37 cellular contexts compared by ENCODE assay signal in the genomic region with DNA sequence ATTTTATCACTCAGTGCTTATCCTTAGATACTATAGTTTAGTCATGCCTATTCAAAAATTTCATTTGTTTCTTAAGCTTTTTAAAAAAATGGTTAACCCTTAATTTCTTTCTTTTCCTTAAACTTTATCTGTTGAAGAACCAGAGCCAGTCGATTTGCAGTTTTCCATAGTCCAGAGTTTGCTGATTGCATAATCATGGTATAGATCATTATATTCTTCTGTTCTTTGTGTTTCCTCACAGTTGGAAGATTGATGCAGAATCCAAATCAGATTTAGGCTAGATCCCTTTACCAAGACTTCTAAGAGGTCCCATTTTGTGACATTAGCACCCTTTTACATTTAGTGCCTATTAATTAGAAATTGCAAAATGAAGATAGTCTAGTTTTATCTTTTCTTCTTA. TPM values are rescaled to one million over a fixed set of nuclear protein-coding genes. Genes with fewer than 3 reads are reported as not detected.
"Had no signal": no experiment of that assay in that cellular context is flagged by ENCODE, and none has a peak within 500 bp of the region (broad histone marks: within the 10 kb centered on the region; RNA-seq: fewer than 3 reads in every experiment).

No MANE protein-coding gene starts in this region.

- H3K4me3 ChIP-seq: body of pancreas, breast epithelium, Peyer's patch, SJSA1 had no signal

- H3K27me3 Mint-ChIP-seq: activated CD4-positive, alpha-beta T cell treated with anti-CD3 and anti-CD28 coated beads, Interleukin-2, amount 10 ng/mL, durations not matched to agents 24 days and 14 days; activated CD8-positive, alpha-beta T cell treated with anti-CD3 and anti-CD28 coated beads for 36 hours; activated naive CD4-positive, alpha-beta T cell treated with anti-CD3 and anti-CD28 coated beads, Interleukin-2, amount 50 U/mL, for 24 hours; activated naive CD8-positive, alpha-beta T cell treated with anti-CD3 and anti-CD28 coated beads, Interleukin-2, amount 10 ng/mL, durations not matched to agents 7 days and 5 days had no signal

- H3K27me3 ChIP-seq: body of pancreas, breast epithelium, Peyer's patch, SJSA1 had no signal

- H3K27ac Mint-ChIP-seq: activated CD4-positive, alpha-beta T cell treated with anti-CD3 and anti-CD28 coated beads, Interleukin-2, amount 10 ng/mL, durations not matched to agents 24 days and 14 days; activated CD8-positive, alpha-beta T cell treated with anti-CD3 and anti-CD28 coated beads for 36 hours; activated naive CD4-positive, alpha-beta T cell treated with anti-CD3 and anti-CD28 coated beads, Interleukin-2, amount 50 U/mL, for 24 hours; activated naive CD8-positive, alpha-beta T cell treated with anti-CD3 and anti-CD28 coated beads, Interleukin-2, amount 10 ng/mL, durations not matched to agents 7 days and 5 days; activated T-helper 2 cell treated with anti-CD3 and anti-CD28 coated beads, Interferon-gamma antibody, Interleukin-2, Interleukin-4, amounts not matched to agents 10 μg/mL and 5 μg/mL and 100 μg/mL, durations not matched to agents 14 hours and 24 hours and 36 hours; T-helper 1 cell treated with Interleukin-12 subunit alpha and Interleukin-12 subunit beta and Interleukin-4 antibody, amounts not matched to agents 30 μg/mL and 1 μg/mL, for 36 hours; T-helper 2 cell treated with Interferon-gamma antibody and Interleukin-4, amounts not matched to agents 5 μg/mL and 100 μg/mL, for 36 hours had no signal

- H3K4me1 ChIP-seq: body of pancreas, breast epithelium, Peyer's patch, SJSA1 had no signal

- H3K36me3 ChIP-seq: breast epithelium, Peyer's patch, SJSA1 had no signal

- ATAC-seq: activated CD8-positive, alpha-beta T cell treated with anti-CD3 and anti-CD28 coated beads for 36 hours; body of pancreas; PC-3 had no signal

- H3K9me3 Mint-ChIP-seq: activated CD4-positive, alpha-beta T cell treated with anti-CD3 and anti-CD28 coated beads, Interleukin-2, amount 10 ng/mL, durations not matched to agents 24 days and 14 days; activated CD8-positive, alpha-beta T cell treated with anti-CD3 and anti-CD28 coated beads for 36 hours; activated naive CD4-positive, alpha-beta T cell treated with anti-CD3 and anti-CD28 coated beads, Interleukin-2, amount 50 U/mL, for 24 hours; activated naive CD8-positive, alpha-beta T cell treated with anti-CD3 and anti-CD28 coated beads, Interleukin-2, amount 10 ng/mL, durations not matched to agents 7 days and 5 days; activated T-helper 2 cell treated with anti-CD3 and anti-CD28 coated beads, Interferon-gamma antibody, Interleukin-2, Interleukin-4, amounts not matched to agents 10 μg/mL and 5 μg/mL and 100 μg/mL, durations not matched to agents 14 hours and 24 hours and 36 hours; T-helper 1 cell treated with Interleukin-12 subunit alpha and Interleukin-12 subunit beta and Interleukin-4 antibody, amounts not matched to agents 30 μg/mL and 1 μg/mL, for 36 hours; T-helper 2 cell treated with Interferon-gamma antibody and Interleukin-4, amounts not matched to agents 5 μg/mL and 100 μg/mL, for 36 hours had no signal

- H3K27ac ChIP-seq: body of pancreas, breast epithelium, KMS-11, Peyer's patch, SJSA1 had no signal

- DNase-seq: activated CD4-positive, alpha-beta T cell treated with anti-CD3 and anti-CD28 coated beads, Interleukin-2, amount 10 ng/mL, durations not matched to agents 24 days and 14 days; activated CD4-positive, alpha-beta T cell treated with anti-CD3 and anti-CD28 coated beads, Interleukin-2, amount 50 U/mL, for 4 hours; activated CD8-positive, alpha-beta T cell treated with anti-CD3 and anti-CD28 coated beads for 36 hours; activated gamma-delta T cell; activated naive CD4-positive, alpha-beta T cell treated with Interleukin-2 at 50 U/mL for 16 hours; activated naive CD8-positive, alpha-beta T cell treated with anti-CD3 and anti-CD28 coated beads, Interleukin-2, amount 10 ng/mL, durations not matched to agents 7 days and 5 days; activated T-cell treated with anti-CD3 and anti-CD28 coated beads, Interleukin-2, amount 50 U/mL, for 1 hour; amygdala; body of pancreas; NCI-H1092 treated with DMSO at 0.1 percent for 48 hours; NCI-H1417; NCI-H146; NCI-H187; NCI-H2029 treated with DMSO at 0.1 percent for 48 hours; NCI-H2107; NCI-H2171; NCI-H510A; NCI-H526; NCI-H748 treated with DMSO at 0.1 percent for 48 hours; NK-92 treated with Interleukin-12 subunit alpha and Interleukin-12 subunit beta, amount 100 ng/mL, for 24 hours; PC-3; Peyer's patch; RPMI8226; SHP77 treated with DMSO at 0.1 percent for 48 hours had no signal

- H3K4me2 ChIP-seq: KMS-11, SK-N-SH had no signal

- H3K4me3 Mint-ChIP-seq: activated CD4-positive, alpha-beta T cell treated with anti-CD3 and anti-CD28 coated beads, Interleukin-2, amount 10 ng/mL, durations not matched to agents 24 days and 14 days; activated CD8-positive, alpha-beta T cell treated with anti-CD3 and anti-CD28 coated beads for 36 hours; activated naive CD4-positive, alpha-beta T cell treated with anti-CD3 and anti-CD28 coated beads, Interleukin-2, amount 50 U/mL, for 24 hours; activated naive CD8-positive, alpha-beta T cell treated with anti-CD3 and anti-CD28 coated beads, Interleukin-2, amount 10 ng/mL, durations not matched to agents 7 days and 5 days; T-helper 1 cell treated with Interleukin-12 subunit alpha and Interleukin-12 subunit beta and Interleukin-4 antibody, amounts not matched to agents 30 μg/mL and 1 μg/mL, for 36 hours; T-helper 2 cell treated with Interferon-gamma antibody and Interleukin-4, amounts not matched to agents 5 μg/mL and 100 μg/mL, for 36 hours had no signal

- H3K9me3 ChIP-seq: body of pancreas, breast epithelium, Peyer's patch, SJSA1, SK-N-SH had no signal

- H3K9ac ChIP-seq: KMS-11, SK-N-SH had no signal

- FAIRE-seq: astrocyte, TTC549 had no signal

RNA-seq across cellular contexts. Expression of a gene that starts 50.0 kb away (rescaled TPM):
- total RNA-seq: activated CD4-positive, alpha-beta T cell treated with anti-CD3 and anti-CD28 coated beads, Interleukin-2, amount 10 ng/mL, durations not matched to agents 24 days and 14 days; activated CD8-positive, alpha-beta T cell treated with anti-CD3 and anti-CD28 coated beads for 36 hours; activated naive CD8-positive, alpha-beta T cell treated with anti-CD3 and anti-CD28 coated beads, Interleukin-2, amount 10 ng/mL, durations not matched to agents 7 days and 5 days; activated T-helper 2 cell treated with anti-CD3 and anti-CD28 coated beads, Interferon-gamma antibody, Interleukin-2, Interleukin-4, amounts not matched to agents 10 μg/mL and 5 μg/mL and 100 μg/mL, durations not matched to agents 14 hours and 24 hours and 36 hours; astrocyte; body of pancreas; breast epithelium; cardiac septum; M059J; PC-3; Peyer's patch; SJSA1 had no signal
- polyA plus RNA-seq: adipose tissue had no signal
